ENCODE assay signal across 15 cellular contexts in the genomic region with DNA sequence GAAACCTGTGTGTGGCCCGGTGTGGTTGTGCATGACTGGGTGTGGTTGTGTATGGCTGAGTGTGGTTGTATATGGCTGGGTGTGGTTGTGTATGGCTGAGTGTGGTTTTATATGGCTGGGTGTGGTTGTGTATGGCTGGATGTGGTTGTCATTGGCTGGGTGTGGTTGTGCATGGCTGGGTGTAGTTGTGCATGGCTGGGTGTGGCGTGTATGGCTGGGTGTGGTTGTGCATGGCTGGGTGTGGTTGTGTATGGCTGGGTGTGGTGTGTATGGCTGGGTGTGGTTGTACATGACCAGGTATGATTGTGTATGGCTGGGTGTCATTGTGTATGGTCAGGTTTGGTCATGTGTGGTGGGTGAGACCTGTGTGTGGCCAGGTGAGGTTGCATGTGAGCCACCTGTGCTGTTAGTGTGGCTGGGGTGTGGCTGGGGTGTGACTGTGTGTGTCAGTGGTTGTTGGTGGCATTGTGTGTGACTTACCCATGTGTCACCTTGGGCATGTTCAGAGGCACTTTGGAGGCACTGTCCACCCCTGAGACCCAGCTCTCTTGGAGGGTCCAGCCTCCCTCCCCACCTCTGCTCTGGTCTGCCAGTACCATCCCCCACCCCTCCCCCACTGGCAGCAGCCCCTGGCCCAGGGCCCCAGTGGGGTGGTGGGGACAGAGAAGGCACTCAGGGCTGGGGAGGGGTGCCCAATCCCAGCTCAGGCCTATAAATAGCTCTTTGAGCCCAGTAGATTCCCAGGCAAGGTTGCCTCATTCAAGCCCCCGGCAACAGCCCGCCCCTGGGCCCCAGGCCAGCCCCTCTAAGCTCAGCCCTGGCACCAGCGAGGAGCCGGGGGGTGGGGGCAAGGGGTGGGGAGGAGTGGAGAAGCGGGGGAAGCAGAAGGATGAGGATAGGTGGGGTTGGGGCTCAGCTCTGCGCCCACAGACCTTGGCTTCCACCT. TPM values are rescaled to one million over a fixed set of nuclear protein-coding genes. Genes with fewer than 3 reads are reported as not detected.
DNase-seq lines count a peak whose midpoint lies in the region; ATAC-seq, FAIRE-seq and TF ChIP-seq lines count a peak whose summit lies in the region.
"Had no signal": no experiment of that assay in that cellular context is flagged by ENCODE, and none has a peak within 500 bp of the region (broad histone marks: within the 10 kb centered on the region; RNA-seq: fewer than 3 reads in every experiment).

No MANE protein-coding gene starts in this region.

- H3K27me3 Mint-ChIP-seq in natural killer cell (ENCODE audit: low read depth in 2 of 2): peaks cover 2 to 17% of the 10 kb centered on the region in 2 donors

- WGBS in GM12878 (ENCODE audit: insufficient coverage, insufficient replicate concordance, low lambda C conversion rate, missing lambda C conversion rate): 7% methylated on average over 3 of the region's 8 CpGs

- H3K36me3 Mint-ChIP-seq in natural killer cell: no peaks in the 10 kb centered on the region

- H3K9me3 ChIP-seq in GM12878 (replicated peaks; ENCODE audit: control insufficient read depth, insufficient read depth, low read length) (no peaks in the 10 kb centered on the region), mucosa of rectum (ENCODE audit: control insufficient read depth in 2 of 2, low read length in 2 of 2) (peaks cover 0 to 7% of the 10 kb centered on the region in 2 donors), A673 (ENCODE audit: low read depth, low read length, poor library complexity, severe bottlenecking) (no peaks in the 10 kb centered on the region)
- H3K9me3 ChIP-seq: esophagus muscularis mucosa, left lung, SJSA1 had no signal

- H2AFZ ChIP-seq in GM12878 (ENCODE audit: control insufficient read depth, low read depth, low read length): no peak overlapping the region
- H2AFZ ChIP-seq: hepatocyte had no signal

- no peak overlapping the region for H3K27ac ChIP-seq in GM12878 (ENCODE audit: control insufficient read depth, insufficient read depth)
- H3K27ac ChIP-seq in mucosa of rectum (ENCODE audit: low read depth in 2 of 2, low read length in 2 of 2): peak overlapping the region; percentile 70 to 74
- no peak overlapping the region for H3K27ac ChIP-seq in A673 (ENCODE audit: low read depth, low read length, poor library complexity, severe bottlenecking)
- H3K27ac ChIP-seq: esophagus muscularis mucosa, hepatocyte, left lung, SJSA1 had no signal

- POLR2A ChIA-PET in GM12878 (lab: Charles Lee) (no interaction called here), A673 (lab: Charles Lee; ENCODE audit: low non-redundant PET) (no interaction called here)

- H3K4me3 ChIP-seq in GM12878 (no peak overlapping the region), mucosa of rectum (ENCODE audit: low read length in 2 of 2) (no peak overlapping the region), A673 (ENCODE audit: low read depth, low read length, poor library complexity, severe bottlenecking) (no peak overlapping the region)
- H3K4me3 ChIP-seq: esophagus muscularis mucosa, hepatocyte, left lung, SJSA1 had no signal

- H3K4me3 Mint-ChIP-seq in natural killer cell: no peak overlapping the region
- H3K4me3 Mint-ChIP-seq: stimulated activated naive CD8-positive, alpha-beta T cell treated with anti-CD3 and anti-CD28 coated beads, Interleukin-15, amount 100 ng/mL, for 72 hours had no signal

- H3K27ac Mint-ChIP-seq in natural killer cell: peak overlapping the region in 1 of 2 donors; percentile 15
- H3K27ac Mint-ChIP-seq: stimulated activated naive CD8-positive, alpha-beta T cell treated with anti-CD3 and anti-CD28 coated beads, Interleukin-15, amount 100 ng/mL, for 72 hours had no signal

- CTCF ChIA-PET in GM12878 (lab: Yijun Ruan, JAX) (no interaction called here), A673 (lab: Charles Lee) (no interaction called here)

- DNase-seq in GM12891 (ENCODE audit: insufficient read length, low spot score): no peak
- no peak for DNase-seq in GM12878 (ENCODE audit: low read depth, low spot score)
- no peak for DNase-seq in stimulated activated CD4-positive, alpha-beta T cell treated with anti-CD3 and anti-CD28 coated beads, Interleukin-15, amount 100 ng/mL, for 24 hours
- DNase-seq in A673 (ENCODE audit: low spot score): no peak
- no peak for DNase-seq in natural killer cell
- DNase-seq: activated CD8-positive, alpha-beta memory T cell treated with anti-CD3 and anti-CD28 coated beads, Interleukin-2, amount 50 U/mL, for 48 hours; left lung; NCI-H1048; stimulated activated naive CD8-positive, alpha-beta T cell treated with anti-CD3 and anti-CD28 coated beads, Interleukin-15, amount 100 ng/mL, for 72 hours had no signal

- RAD21 ChIA-PET in GM12878 (lab: Charles Lee; ENCODE audit: unreplicated experiment): no interaction called here

- peaks cover 0 to 2% of the 10 kb centered on the region in 2 experiments; a peak in 1 of 4 replicates for H3K27me3 ChIP-seq in GM12878 (replicated peaks in 1 of 2; ENCODE audit: control insufficient read depth in 2 of 2, insufficient read depth in 2 of 2, low read length in 1 of 2)
- peaks cover 12% of the 10 kb centered on the region in 2 donors for H3K27me3 ChIP-seq in mucosa of rectum (ENCODE audit: control insufficient read depth in 2 of 2, insufficient read depth in 2 of 2, low read length in 2 of 2)
- H3K27me3 ChIP-seq in A673 (replicated peaks; ENCODE audit: insufficient read depth, low read depth, low read length, poor library complexity): peaks cover 19% of the 10 kb centered on the region

- H3K9ac ChIP-seq in GM12878 (ENCODE audit: control insufficient read depth, insufficient read depth, low read length) (no peak overlapping the region), mucosa of rectum (ENCODE audit: low read depth in 1 of 2, low read length in 2 of 2) (no peak overlapping the region)

- FAIRE-seq in GM12891 (lab: Jason Lieb, UNC) (peak; percentile 38), GM12878 (lab: Jason Lieb, UNC) (no peak)
- FAIRE-seq: HepG2 had no signal

- no peak for TF ChIP-seq EP300 in GM12878 (IDR thresholded peaks at IDR 0.05; ENCODE audit: borderline replicate concordance in 1 of 2, control insufficient read depth in 1 of 2, low read depth in 2 of 2, low read length in 2 of 2)

- intact Hi-C loops in GM12878 (cut with micrococcal nuclease; ENCODE audit: unreplicated experiment): no loop called here
- intact Hi-C loops in A673 (cut with micrococcal nuclease; ENCODE audit: unreplicated experiment): no loop called here
- intact Hi-C loops in natural killer cell (cut with micrococcal nuclease): no loop called here

- no peak for TF ChIP-seq POLR2A in GM12891 (IDR thresholded peaks at IDR 0.05; ENCODE audit: low read depth, low read length)
- no peak for TF ChIP-seq POLR2A in GM12878 (IDR thresholded peaks at IDR 0.05; ENCODE audit: low read depth, low read length)

- H4K20me1 ChIP-seq in GM12878 (ENCODE audit: control insufficient read depth, insufficient read depth): no peaks in the 10 kb centered on the region

- TF ChIP-seq CTCF in GM12878 (IDR thresholded peaks at IDR 0.05 in 2 of 3, conservative IDR thresholded peaks at IDR 0.05 in 1 of 3; ENCODE audit: control insufficient read depth in 2 of 3, extremely low read depth in 1 of 3, insufficient read depth in 1 of 3, low read depth in 3 of 3, low read length in 3 of 3) (no peak), A673 (conservative IDR thresholded peaks at IDR 0.05; ENCODE audit: low read depth, low read length) (no peak), natural killer cell (IDR thresholded peaks at IDR 0.05) (no peak)

- peaks cover 3% of the 10 kb centered on the region; the same call in 1 of the 2 replicates for H3K4me1 ChIP-seq in GM12878 (ENCODE audit: control insufficient read depth, insufficient read depth, low read length)
- peaks cover 2 to 5% of the 10 kb centered on the region in 2 donors for H3K4me1 ChIP-seq in mucosa of rectum (ENCODE audit: control insufficient read depth in 2 of 2, insufficient read depth in 2 of 2, low read length in 2 of 2)
- no peaks in the 10 kb centered on the region for H3K4me1 ChIP-seq in A673 (ENCODE audit: insufficient read depth, low read length, poor library complexity, severe bottlenecking)

- no peak overlapping the region for H3K4me2 ChIP-seq in GM12878 (ENCODE audit: control insufficient read depth, insufficient read depth)
- H3K4me2 ChIP-seq: hepatocyte had no signal

- H3K4me1 Mint-ChIP-seq in natural killer cell: peaks cover 15 to 21% of the 10 kb centered on the region in 2 donors

- in situ Hi-C loops in GM12878 (cut with MboI): no loop called here

- peaks cover 0 to 5% of the 10 kb centered on the region in 2 donors for H3K9me3 Mint-ChIP-seq in natural killer cell

- ATAC-seq in GM12878 (no peak), natural killer cell (no peak)
- ATAC-seq: HepG2; left lung; stimulated activated naive CD8-positive, alpha-beta T cell treated with anti-CD3 and anti-CD28 coated beads, Interleukin-15, amount 100 ng/mL, for 72 hours had no signal

- no peak for TF ChIP-seq RAD21 in GM12878 (IDR thresholded peaks at IDR 0.05; ENCODE audit: insufficient read depth, low read depth, low read length)

- SMC1A ChIA-PET in GM12878 (lab: Charles Lee; ENCODE audit: uncharacterized antibody, unreplicated experiment): no interaction called here

- H3K79me2 ChIP-seq in GM12878 (ENCODE audit: control insufficient read depth, insufficient read depth, low read length): peaks cover 3% of the 10 kb centered on the region
- H3K79me2 ChIP-seq: hepatocyte had no signal

- no peaks in the 10 kb centered on the region for H3K36me3 ChIP-seq in GM12878 (ENCODE audit: control insufficient read depth in 2 of 2, insufficient read depth in 2 of 2, low read length in 1 of 2)
- H3K36me3 ChIP-seq in mucosa of rectum (ENCODE audit: control insufficient read depth in 2 of 2, insufficient read depth in 2 of 2, low read length in 2 of 2): no peaks in the 10 kb centered on the region
- no peaks in the 10 kb centered on the region for H3K36me3 ChIP-seq in A673 (ENCODE audit: insufficient read depth, low read length, poor library complexity, severe bottlenecking)
- H3K36me3 ChIP-seq: esophagus muscularis mucosa, left lung had no signal

- BruUV-seq in GM12878 (replicated peaks; lab: Mats Ljungman, UMichigan) (no TSS peak), A673 (replicated peaks; lab: Mats Ljungman, UMichigan) (no TSS peak)

RNA-seq across cellular contexts. Expression of gene NCAN, which starts 3.8 kb away (rescaled TPM):
- polyA plus RNA-seq in GM12891 (2012; ENCODE audit: low read depth, missing spikeins): 0.33 TPM
- 0.06 TPM in 1 of 2 replicates, not detected in the other for total RNA-seq in GM12878 (2013; cell fraction: nucleolus; rRNA removed)
- total RNA-seq in GM12878 (2014; rRNA removed) (0.11 and 0.34 TPM in 2 replicates), GM12878 (2014; rRNA removed; fragmentation: Illumina TruSeq; extraction: Trizol) (0.09 and 0.14 TPM in 2 replicates), GM12878 (2021) (0.10 and 0.16 TPM in 2 replicates), A673 (2021) (not detected in 2 replicates), natural killer cell (not detected)
- polyA plus RNA-seq in GM12878 (2011; ENCODE audit: low read depth): 0.09 TPM
- polyA plus RNA-seq in GM12878 (2011; rRNA removed) (0.12 and 0.13 TPM in 2 replicates), GM12878 (2014; fragmentation: Illumina TruSeq; extraction: Trizol) (0.26 TPM in 1 of 2 replicates, not detected in the other), GM12878 (2014; fragmentation: Nextera tagmentation; extraction: Ambion mirVana) (under 1 TPM in 1 of 2 experiments, not detected in 1; 0.02 TPM), GM12878 (2014; rRNA removed) (0.19 and 0.51 TPM in 2 replicates), GM12878 (2016; fragmentation: Nextera tagmentation; extraction: Ambion mirVana) (under 1 TPM; 0.12 to 0.20 TPM)
- 0.03 and 0.06 TPM in 2 replicates for polyA plus RNA-seq in GM12878 (2011; cell fraction: cytosol; rRNA removed)
- 0.16 and 0.25 TPM in 2 replicates for polyA plus RNA-seq in GM12878 (2011; cell fraction: nucleus; rRNA removed)
- polyA plus RNA-seq in GM12878 (2012): 0.16 and 0.24 TPM in 2 replicates
- polyA minus RNA-seq in GM12878 (2011; rRNA and poly(A)+ RNA removed): 0.22 and 0.46 TPM in 2 replicates
- polyA minus RNA-seq in GM12878 (2011; cell fraction: cytosol; rRNA and poly(A)+ RNA removed): not detected in 2 replicates
- not detected in 2 replicates for polyA minus RNA-seq in GM12878 (2011; cell fraction: nucleus; rRNA and poly(A)+ RNA removed)
- total RNA-seq: HepG2, left lung, SJSA1 had no signal
- polyA plus RNA-seq: BJ, hepatocyte, HepG2 had no signal

RNA-seq across cellular contexts. Expression of gene NR2C2AP, which starts 4.7 kb away (rescaled TPM):
- polyA plus RNA-seq in GM12891 (2012; ENCODE audit: low read depth, missing spikeins): 13.3 TPM
- total RNA-seq in GM12878 (2013; cell fraction: nucleolus; rRNA removed): 10.1 and 12.1 TPM in 2 replicates
- total RNA-seq in GM12878 (2014; rRNA removed) (22.4 and 23.9 TPM in 2 replicates), GM12878 (2014; rRNA removed; fragmentation: Illumina TruSeq; extraction: Trizol) (19.7 and 22.5 TPM in 2 replicates), GM12878 (2021) (27.8 and 28.5 TPM in 2 replicates), A673 (2021) (35.6 and 45.3 TPM in 2 replicates), natural killer cell (10 to 100 TPM; 14.7 to 16.7 (median 16.4) TPM)
- polyA plus RNA-seq in GM12878 (2011; ENCODE audit: low read depth): 9.9 TPM
- polyA plus RNA-seq in GM12878 (2011; rRNA removed) (13.0 and 22.0 TPM in 2 replicates), GM12878 (2014; fragmentation: Illumina TruSeq; extraction: Trizol) (13.6 and 21.5 TPM in 2 replicates), GM12878 (2014; fragmentation: Nextera tagmentation; extraction: Ambion mirVana) (10 to 100 TPM; 43.3 to 44.8 TPM), GM12878 (2014; rRNA removed) (31.0 and 33.7 TPM in 2 replicates), GM12878 (2016; fragmentation: Nextera tagmentation; extraction: Ambion mirVana) (10 to 100 TPM; 28.4 to 29.0 TPM)
- 17.5 and 27.3 TPM in 2 replicates for polyA plus RNA-seq in GM12878 (2011; cell fraction: cytosol; rRNA removed)
- polyA plus RNA-seq in GM12878 (2011; cell fraction: nucleus; rRNA removed): 42.0 and 47.9 TPM in 2 replicates
- 14.9 and 16.6 TPM in 2 replicates for polyA plus RNA-seq in GM12878 (2012)
- 7.8 and 15.9 TPM in 2 replicates for polyA minus RNA-seq in GM12878 (2011; rRNA and poly(A)+ RNA removed)
- polyA minus RNA-seq in GM12878 (2011; cell fraction: cytosol; rRNA and poly(A)+ RNA removed): 4.4 and 5.5 TPM in 2 replicates
- 7.3 and 10.1 TPM in 2 replicates for polyA minus RNA-seq in GM12878 (2011; cell fraction: nucleus; rRNA and poly(A)+ RNA removed)

RNA-seq across cellular contexts. Expression of gene RFXANK, which starts 15.9 kb away (rescaled TPM):
- polyA plus RNA-seq in GM12891 (2012; ENCODE audit: low read depth, missing spikeins): 119 TPM
- total RNA-seq in GM12878 (2013; cell fraction: nucleolus; rRNA removed): 47.3 and 51.9 TPM in 2 replicates
- total RNA-seq in GM12878 (2014; rRNA removed): 98.3 and 125 TPM in 2 replicates
- total RNA-seq in GM12878 (2014; rRNA removed; fragmentation: Illumina TruSeq; extraction: Trizol): 81.0 and 88.1 TPM in 2 replicates
- 113 and 118 TPM in 2 replicates for total RNA-seq in GM12878 (2021)
- 100 TPM for polyA plus RNA-seq in GM12878 (2011; ENCODE audit: low read depth)
- polyA plus RNA-seq in GM12878 (2011; rRNA removed): 35.0 and 73.8 TPM in 2 replicates
- 124 and 158 TPM in 2 replicates for polyA plus RNA-seq in GM12878 (2011; cell fraction: cytosol; rRNA removed)
- polyA plus RNA-seq in GM12878 (2011; cell fraction: nucleus; rRNA removed): 213 and 235 TPM in 2 replicates
- 113 and 114 TPM in 2 replicates for polyA plus RNA-seq in GM12878 (2012)
- 40.2 and 89.4 TPM in 2 replicates for polyA plus RNA-seq in GM12878 (2014; fragmentation: Illumina TruSeq; extraction: Trizol)
- polyA plus RNA-seq in GM12878 (2014; fragmentation: Nextera tagmentation; extraction: Ambion mirVana): 10 to 100 TPM; 70.8 TPM
- polyA plus RNA-seq in GM12878 (2014; rRNA removed): 102 and 126 TPM in 2 replicates
- 100 to 1,000 TPM; 108 to 119 TPM for polyA plus RNA-seq in GM12878 (2016; fragmentation: Nextera tagmentation; extraction: Ambion mirVana)
- polyA minus RNA-seq in GM12878 (2011; rRNA and poly(A)+ RNA removed): 55.2 and 80.2 TPM in 2 replicates
- polyA minus RNA-seq in GM12878 (2011; cell fraction: cytosol; rRNA and poly(A)+ RNA removed): 34.3 and 37.6 TPM in 2 replicates
- 57.1 and 106 TPM in 2 replicates for polyA minus RNA-seq in GM12878 (2011; cell fraction: nucleus; rRNA and poly(A)+ RNA removed)
- 96.3 and 109 TPM in 2 replicates for total RNA-seq in A673 (2021)
- total RNA-seq in natural killer cell: 10 to 100 TPM; 50.1 to 67.5 (median 66.0) TPM

RNA-seq across cellular contexts. Expression of gene BORCS8, which starts 16.0 kb away (rescaled TPM):
- polyA plus RNA-seq in GM12891 (2012; ENCODE audit: low read depth, missing spikeins): 14.7 TPM
- total RNA-seq in GM12878 (2013; cell fraction: nucleolus; rRNA removed): 31.6 and 35.8 TPM in 2 replicates
- total RNA-seq in GM12878 (2014; rRNA removed) (31.1 and 33.5 TPM in 2 replicates), GM12878 (2014; rRNA removed; fragmentation: Illumina TruSeq; extraction: Trizol) (14.9 TPM in 2 replicates), GM12878 (2021) (25.8 and 27.1 TPM in 2 replicates), A673 (2021) (29.9 and 37.5 TPM in 2 replicates), natural killer cell (10 to 100 TPM; 28.2 to 42.4 (median 33.2) TPM)
- 9.7 TPM for polyA plus RNA-seq in GM12878 (2011; ENCODE audit: low read depth)
- polyA plus RNA-seq in GM12878 (2011; rRNA removed) (5.3 and 13.7 TPM in 2 replicates), GM12878 (2014; fragmentation: Illumina TruSeq; extraction: Trizol) (8.6 and 19.6 TPM in 2 replicates), GM12878 (2014; fragmentation: Nextera tagmentation; extraction: Ambion mirVana) (1 to 10 TPM; 3.7 to 6.0 TPM), GM12878 (2014; rRNA removed) (30.8 and 31.5 TPM in 2 replicates), GM12878 (2016; fragmentation: Nextera tagmentation; extraction: Ambion mirVana) (10 to 100 TPM; 39.0 to 40.3 TPM)
- 15.2 and 24.3 TPM in 2 replicates for polyA plus RNA-seq in GM12878 (2011; cell fraction: cytosol; rRNA removed)
- 25.3 and 37.8 TPM in 2 replicates for polyA plus RNA-seq in GM12878 (2011; cell fraction: nucleus; rRNA removed)
- 10.9 and 13.6 TPM in 2 replicates for polyA plus RNA-seq in GM12878 (2012)
- 8.3 and 14.1 TPM in 2 replicates for polyA minus RNA-seq in GM12878 (2011; rRNA and poly(A)+ RNA removed)
- polyA minus RNA-seq in GM12878 (2011; cell fraction: cytosol; rRNA and poly(A)+ RNA removed): 5.9 and 10.2 TPM in 2 replicates
- polyA minus RNA-seq in GM12878 (2011; cell fraction: nucleus; rRNA and poly(A)+ RNA removed): 6.8 and 16.6 TPM in 2 replicates

RNA-seq across cellular contexts. Expression of gene MEF2B, which starts 37.8 kb away (rescaled TPM):
- polyA plus RNA-seq in GM12891 (2012; ENCODE audit: low read depth, missing spikeins): 64.8 TPM
- total RNA-seq in GM12878 (2013; cell fraction: nucleolus; rRNA removed): 4.9 and 5.2 TPM in 2 replicates
- total RNA-seq in GM12878 (2014; rRNA removed) (13.6 and 17.9 TPM in 2 replicates), GM12878 (2014; rRNA removed; fragmentation: Illumina TruSeq; extraction: Trizol) (6.4 and 7.6 TPM in 2 replicates), GM12878 (2021) (33.0 and 36.6 TPM in 2 replicates), A673 (2021) (2.9 and 3.4 TPM in 2 replicates), natural killer cell (1 to 10 TPM; 4.7 to 7.0 (median 5.6) TPM)
- polyA plus RNA-seq in GM12878 (2011; ENCODE audit: low read depth): 13.7 TPM
- polyA plus RNA-seq in GM12878 (2011; rRNA removed) (0.69 and 1.8 TPM in 2 replicates), GM12878 (2014; fragmentation: Illumina TruSeq; extraction: Trizol) (4.2 and 10.0 TPM in 2 replicates), GM12878 (2014; fragmentation: Nextera tagmentation; extraction: Ambion mirVana) (under 1 TPM; 0.09 to 0.21 TPM), GM12878 (2014; rRNA removed) (22.7 and 33.8 TPM in 2 replicates), GM12878 (2016; fragmentation: Nextera tagmentation; extraction: Ambion mirVana) (10 to 100 TPM in 1 of 2 experiments, 1 to 10 TPM in 1; 7.8 to 11.3 TPM)
- 4.8 and 5.5 TPM in 2 replicates for polyA plus RNA-seq in GM12878 (2011; cell fraction: cytosol; rRNA removed)
- 8.7 and 9.5 TPM in 2 replicates for polyA plus RNA-seq in GM12878 (2011; cell fraction: nucleus; rRNA removed)
- 42.4 and 45.0 TPM in 2 replicates for polyA plus RNA-seq in GM12878 (2012)
- polyA minus RNA-seq in GM12878 (2011; rRNA and poly(A)+ RNA removed): 0.59 and 3.2 TPM in 2 replicates
- polyA minus RNA-seq in GM12878 (2011; cell fraction: cytosol; rRNA and poly(A)+ RNA removed): 1.7 and 2.5 TPM in 2 replicates
- 2.1 and 3.3 TPM in 2 replicates for polyA minus RNA-seq in GM12878 (2011; cell fraction: nucleus; rRNA and poly(A)+ RNA removed)
- total RNA-seq: esophagus muscularis mucosa had no signal

Comparison
In these comparisons a context has a peak if more than half of its experiments do, and no peak if none do; other contexts are left out.
1. H3K27ac ChIP-seq: peak in mucosa of rectum (2 of 2); none in GM12878 (single experiment) and A673 (single experiment).